ENCODE assay signal across 25 cellular contexts in genomic region chr2:98647636-98648035, GRCh38. TPM values are rescaled to one million over a fixed set of nuclear protein-coding genes. Genes with fewer than 3 reads are reported as not detected.
DNase-seq lines count a peak whose midpoint lies in the region; ATAC-seq, FAIRE-seq and TF ChIP-seq lines count a peak whose summit lies in the region.
"Had no signal": no experiment of that assay in that cellular context is flagged by ENCODE, and none has a peak within 500 bp of the region (broad histone marks: within the 10 kb centered on the region; RNA-seq: fewer than 3 reads in every experiment).

No MANE protein-coding gene starts in this region.

- no peaks in the 10 kb centered on the region for H3K9me3 ChIP-seq in CD4-positive, alpha-beta T cell (ENCODE audit: control insufficient read depth, low read length)
- H3K9me3 ChIP-seq: gastroesophageal sphincter, sigmoid colon, tibial artery had no signal

- peak overlapping the region; percentile 77 for H3K27ac Mint-ChIP-seq in CD4-positive, alpha-beta T cell
- H3K27ac Mint-ChIP-seq: stimulated activated naive CD8-positive, alpha-beta T cell treated with anti-CD3 and anti-CD28 coated beads, Interleukin-15, amount 100 ng/mL, for 72 hours had no signal

- no peaks in the 10 kb centered on the region for H3K27me3 ChIP-seq in CD4-positive, alpha-beta T cell (ENCODE audit: control insufficient read depth, insufficient read depth, low read length)
- H3K27me3 ChIP-seq: brain microvascular endothelial cell, gastroesophageal sphincter, sigmoid colon, tibial artery had no signal

- in situ Hi-C loops in SK-MEL-5 (cut with HindIII; ENCODE audit: low pct_unique_long_range_greater_than_20kb, low sequenced_read_pairs), result no loop called here

- CTCF ChIA-PET in CD4-positive, alpha-beta T cell (lab: Charles Lee), result no interaction called here
- CTCF ChIA-PET in GM10248 (lab: Yijun Ruan, JAX), result interaction anchor here (1.1 to 2.2 kb wide), 3 partner anchors 10 to 719 kb away, joined by 3 to 44 read pairs (median 3); no protein-coding TSS in a partner anchor

- DNase-seq in CD4-positive, alpha-beta T cell, result no peak
- DNase-seq in GM12891 (ENCODE audit: insufficient read length, low spot score) (no peak), SK-MEL-5 (ENCODE audit: low read depth, low spot score) (peak; percentile 2), fibroblast of the aortic adventitia (ENCODE audit: low read depth) (peak; percentile 21), GM10248 (ENCODE audit: extremely low spot score) (no peak), NCI-H1092 treated with DMSO at 0.1 percent for 48 hours (lab: John Stamatoyannopoulos, UW) (no peak)
- DNase-seq: activated CD4-positive, alpha-beta T cell treated with anti-CD3 and anti-CD28 coated beads, Interleukin-2, amount 10 ng/mL, durations not matched to agents 24 days and 14 days; activated CD8-positive, alpha-beta memory T cell treated with anti-CD3 and anti-CD28 coated beads, Interleukin-2, amount 50 U/mL, for 48 hours; activated gamma-delta T cell; brain microvascular endothelial cell; C1 segment of cervical spinal cord; effector CD8-positive, alpha-beta T cell; hypothalamus; left ventricle myocardium superior; NCI-H1105; NCI-H1930; NCI-H69; sigmoid colon; stimulated activated naive CD8-positive, alpha-beta T cell treated with anti-CD3 and anti-CD28 coated beads, Interleukin-15, amount 100 ng/mL, for 72 hours; tibial artery; WERI-Rb-1 had no signal

- no peak for TF ChIP-seq POLR2A in GM12891 (IDR thresholded peaks at IDR 0.05; ENCODE audit: low read depth, low read length)

- peaks cover 5% of the 10 kb centered on the region for H3K9me3 Mint-ChIP-seq in CD4-positive, alpha-beta T cell

- peak; percentile 20 for FAIRE-seq in GM12891 (lab: Jason Lieb, UNC)

- H3K4me3 ChIP-seq in fibroblast of the aortic adventitia (ENCODE audit: low read depth, low read length), result no peak overlapping the region
- H3K4me3 ChIP-seq: gastroesophageal sphincter, sigmoid colon, tibial artery had no signal

- H3K36me3 Mint-ChIP-seq in CD4-positive, alpha-beta T cell (ENCODE audit: low read depth), result peaks cover 95% of the 10 kb centered on the region

- no peak for TF ChIP-seq CTCF in CD4-positive, alpha-beta T cell (IDR thresholded peaks at IDR 0.05)
- TF ChIP-seq CTCF in fibroblast of the aortic adventitia (IDR thresholded peaks at IDR 0.05; ENCODE audit: insufficient read depth, low read length) (no peak), GM10248 (IDR thresholded peaks at IDR 0.05; ENCODE audit: control extremely low read depth, extremely low read depth, low read depth, missing control alignments) (no peak)

- no peak overlapping the region for H3K4me3 Mint-ChIP-seq in CD4-positive, alpha-beta T cell
- H3K4me3 Mint-ChIP-seq: activated CD4-positive, alpha-beta T cell treated with anti-CD3 and anti-CD28 coated beads, Interleukin-2, amount 10 ng/mL, durations not matched to agents 24 days and 14 days; stimulated activated naive CD8-positive, alpha-beta T cell treated with anti-CD3 and anti-CD28 coated beads, Interleukin-15, amount 100 ng/mL, for 72 hours had no signal

- POLR2A ChIA-PET in CD4-positive, alpha-beta T cell (lab: Charles Lee), result no interaction called here
- POLR2A ChIA-PET in GM10248 (lab: Yijun Ruan, JAX), result no interaction called here

- H3K4me1 Mint-ChIP-seq in CD4-positive, alpha-beta T cell (ENCODE audit: low read depth), result peaks cover 54% of the 10 kb centered on the region

- no peak for ATAC-seq in CD4-positive, alpha-beta T cell (ENCODE audit: poor library complexity)
- ATAC-seq in HG03439 (IDR thresholded peaks at IDR 0.05; ENCODE audit: unreplicated experiment) (no peak), GM18868 (IDR thresholded peaks at IDR 0.05; ENCODE audit: unreplicated experiment) (no peak)
- ATAC-seq: gastroesophageal sphincter; left ventricle myocardium superior; SK-N-SH treated with all-trans-retinoic acid at 6 μM for 48 hours; stimulated activated naive CD8-positive, alpha-beta T cell treated with anti-CD3 and anti-CD28 coated beads, Interleukin-15, amount 100 ng/mL, for 72 hours had no signal

- intact Hi-C loops in CD4-positive, alpha-beta T cell (cut with DNase I, micrococcal nuclease), result loop anchor here (2.0 to 10.0 kb wide), 8 partner anchors 13 to 533 kb away; partner anchors contain the start of genes MITD1 (in 1 of the 2) and MRPL30 (in 1 of the 2)

- H3K27ac ChIP-seq in CD4-positive, alpha-beta T cell (ENCODE audit: low read depth, low read length), result no peak overlapping the region
- H3K27ac ChIP-seq: brain microvascular endothelial cell, gastroesophageal sphincter, sigmoid colon, tibial artery, WERI-Rb-1 had no signal

- H3K27me3 Mint-ChIP-seq in CD4-positive, alpha-beta T cell, result no peaks in the 10 kb centered on the region
- H3K27me3 Mint-ChIP-seq: activated CD4-positive, alpha-beta T cell treated with anti-CD3 and anti-CD28 coated beads, Interleukin-2, amount 10 ng/mL, durations not matched to agents 24 days and 14 days; stimulated activated naive CD8-positive, alpha-beta T cell treated with anti-CD3 and anti-CD28 coated beads, Interleukin-15, amount 100 ng/mL, for 72 hours had no signal

TF ChIP-seq in GM12891, 5 proteins besides CTCF, POLR2A, EP300 and RAD21:
- TF ChIP-seq TAF1 (IDR thresholded peaks at IDR 0.05; ENCODE audit: low read depth, low read length) (no peak), PAX5 (IDR thresholded peaks at IDR 0.05; ENCODE audit: insufficient read depth, low read length, severe bottlenecking) (no peak), SPI1 (IDR thresholded peaks at IDR 0.05; ENCODE audit: low read depth, low read length) (no peak), POU2F2 (IDR thresholded peaks at IDR 0.05; ENCODE audit: low read depth, low read length) (no peak), POLR2AphosphoS5 (IDR thresholded peaks at IDR 0.05; ENCODE audit: low read depth, low read length) (no peak)

RNA-seq across cellular contexts. Expression of gene UNC50, which starts 39.2 kb away (rescaled TPM):
- 10 to 100 TPM; 17.1 to 17.5 TPM for total RNA-seq in CD4-positive, alpha-beta T cell
- polyA plus RNA-seq in GM12891 (2012; ENCODE audit: low read depth, missing spikeins), result 26.4 TPM
- total RNA-seq in SK-MEL-5 (2014; rRNA removed; shearing (Covaris generic)), result 64.5 and 72.6 TPM in 2 replicates
- polyA plus RNA-seq in SK-MEL-5 (2015; cell fraction: cytosol; rRNA removed), result 56.5 and 62.8 TPM in 2 replicates
- 36.4 and 44.8 TPM in 2 replicates for polyA plus RNA-seq in SK-MEL-5 (2015; cell fraction: nucleus; rRNA removed)
- 42.8 and 49.6 TPM in 2 replicates for total RNA-seq in fibroblast of the aortic adventitia (ENCODE audit: low replicate concordance)

RNA-seq across cellular contexts. Expression of gene COA5, which starts 39.3 kb away (rescaled TPM):
- total RNA-seq in CD4-positive, alpha-beta T cell, result 10 to 100 TPM; 29.2 to 30.1 TPM
- 36.6 TPM for polyA plus RNA-seq in GM12891 (2012; ENCODE audit: low read depth, missing spikeins)
- total RNA-seq in SK-MEL-5 (2014; rRNA removed; shearing (Covaris generic)), result 45.0 and 46.4 TPM in 2 replicates
- 23.2 and 41.5 TPM in 2 replicates for polyA plus RNA-seq in SK-MEL-5 (2015; cell fraction: cytosol; rRNA removed)
- polyA plus RNA-seq in SK-MEL-5 (2015; cell fraction: nucleus; rRNA removed), result 181 and 231 TPM in 2 replicates
- total RNA-seq in fibroblast of the aortic adventitia (ENCODE audit: low replicate concordance), result 15.0 and 22.6 TPM in 2 replicates

Comparison
In these comparisons a context has a peak if more than half of its experiments do, and no peak if none do; other contexts are left out.
1. DNase-seq: peak in SK-MEL-5 (single experiment) and fibroblast of the aortic adventitia (single experiment); none in CD4-positive, alpha-beta T cell (0 of 10), GM12891 (single experiment), GM10248 (single experiment) and NCI-H1092 treated with DMSO at 0.1 percent for 48 hours (single experiment).